14 cellular contexts compared by ENCODE assay signal in the genomic region with DNA sequence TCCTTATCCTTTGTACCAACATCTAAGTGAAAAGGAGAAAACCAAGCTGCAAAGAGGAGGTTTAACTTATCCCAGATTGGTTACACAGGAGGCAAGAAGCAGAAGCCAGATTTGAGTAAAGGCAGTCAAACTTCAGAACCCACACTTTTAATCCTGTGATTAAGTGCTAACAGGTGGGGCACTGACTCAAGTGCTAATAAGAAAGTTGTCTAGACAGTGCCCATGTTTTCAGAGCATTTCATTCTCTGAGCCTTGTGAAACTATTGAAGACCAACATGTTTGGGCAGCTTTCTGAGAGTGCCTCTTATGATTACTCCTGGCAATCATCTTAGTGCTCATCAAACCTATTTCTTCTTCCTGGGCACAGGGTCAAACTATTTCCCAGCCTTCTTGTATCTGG.
DNase-seq lines count a peak whose midpoint lies in the region; ATAC-seq and TF ChIP-seq lines count a peak whose summit lies in the region.
"Had no signal": no experiment of that assay in that cellular context is flagged by ENCODE, and none has a peak within 500 bp of the region (broad histone marks: within the 10 kb centered on the region; RNA-seq: fewer than 3 reads in every experiment).

No MANE protein-coding gene starts in this region.

- no peaks in the 10 kb centered on the region for H3K79me2 ChIP-seq in Karpas-422 (ENCODE audit: low read length)
- no peaks in the 10 kb centered on the region for H3K79me2 ChIP-seq in osteoblast (ENCODE audit: insufficient read depth, low read length)

- peak overlapping the region; percentile 47 for H3K9ac ChIP-seq in Karpas-422 (ENCODE audit: low read length)
- H3K9ac ChIP-seq: SK-N-SH had no signal

- H3K27me3 ChIP-seq in Karpas-422 (ENCODE audit: low read length), result no peaks in the 10 kb centered on the region
- no peaks in the 10 kb centered on the region for H3K27me3 ChIP-seq in osteoblast (ENCODE audit: insufficient read depth, low read length)

- no peaks in the 10 kb centered on the region for H3K9me3 ChIP-seq in Karpas-422 (ENCODE audit: low read length)
- no peaks in the 10 kb centered on the region for H3K9me3 ChIP-seq in osteoblast (ENCODE audit: low read depth, low read length)
- H3K9me3 ChIP-seq: SK-N-SH had no signal

- H3K4me1 ChIP-seq in Karpas-422 (ENCODE audit: low read length) (peaks cover 69% of the 10 kb centered on the region), osteoblast (ENCODE audit: insufficient read depth, low read length) (peaks cover 12% of the 10 kb centered on the region)

- H4K20me1 ChIP-seq in Karpas-422 (ENCODE audit: insufficient read depth, low read depth, low read length) (no peaks in the 10 kb centered on the region), osteoblast (ENCODE audit: insufficient read depth, low read length) (no peaks in the 10 kb centered on the region)

- H2AFZ ChIP-seq in Karpas-422 (ENCODE audit: low read length), result peak overlapping the region; percentile 46; the same call in 1 of the 2 replicates
- H2AFZ ChIP-seq in osteoblast (ENCODE audit: low read length), result no peak overlapping the region

- H3K4me3 ChIP-seq in Karpas-422 (ENCODE audit: low read length) (no peak overlapping the region), osteoblast (ENCODE audit: insufficient read depth, low read length) (no peak overlapping the region)

- DNase-seq in Karpas-422 (peak; percentile 66), NCI-H82 (lab: John Stamatoyannopoulos, UW) (peak; percentile 78), osteoblast (ENCODE audit: insufficient read length, low spot score, missing footprints) (peak; percentile 22), AG08395 (ENCODE audit: low spot score) (no peak)
- DNase-seq: Calu3; CD4-positive, CD25-positive, alpha-beta regulatory T cell; Kasumi-1; NCI-H1417; NCI-H1930; NCI-H526 treated with DMSO at 0.1 percent for 48 hours; SK-N-SH had no signal

- H3K36me3 ChIP-seq in Karpas-422 (ENCODE audit: insufficient read depth, low read length), result no peaks in the 10 kb centered on the region
- no peaks in the 10 kb centered on the region for H3K36me3 ChIP-seq in osteoblast (ENCODE audit: insufficient read depth, low read length)

- H3K27ac ChIP-seq in Karpas-422 (ENCODE audit: low read length) (peak overlapping the region; percentile 92), osteoblast (ENCODE audit: low read depth, low read length) (no peak overlapping the region)

- peak overlapping the region; percentile 25 for H3K4me2 ChIP-seq in Karpas-422 (ENCODE audit: low read depth, low read length, poor library complexity, severe bottlenecking)
- no peak overlapping the region for H3K4me2 ChIP-seq in osteoblast (ENCODE audit: insufficient read depth, low read length)
- H3K4me2 ChIP-seq: SK-N-SH had no signal

- H3K9me2 ChIP-seq in Karpas-422 (replicated peaks; ENCODE audit: insufficient read depth, low read length), result no peaks in the 10 kb centered on the region
- H3K9me2 ChIP-seq: SK-N-SH had no signal

- ATAC-seq in esophagus mucosa, result peak; percentile 99
- ATAC-seq in GM18519 (IDR thresholded peaks at IDR 0.05; ENCODE audit: low FRiP score, unreplicated experiment), result no peak
- no peak for ATAC-seq in GM18907 (IDR thresholded peaks at IDR 0.05; ENCODE audit: unreplicated experiment)

- no peak for TF ChIP-seq CTCF in osteoblast (IDR thresholded peaks at IDR 0.05; ENCODE audit: extremely low read depth, low read depth, low read length)
